ENCODE assay signal across 9 cellular contexts in genomic region chr2:205686231-205687017, GRCh38. TPM values are rescaled to one million over a fixed set of nuclear protein-coding genes. Genes with fewer than 3 reads are reported as not detected.
DNase-seq lines count a peak whose midpoint lies in the region; ATAC-seq and TF ChIP-seq lines count a peak whose summit lies in the region.
"Had no signal": no experiment of that assay in that cellular context is flagged by ENCODE, and none has a peak within 500 bp of the region (broad histone marks: within the 10 kb centered on the region; RNA-seq: fewer than 3 reads in every experiment).

No MANE protein-coding gene starts in this region.

- H3K27me3 Mint-ChIP-seq in activated T-cell treated with anti-CD3 and anti-CD28 coated beads, Interleukin-2, amount 50 U/mL, for 4 hours (ENCODE audit: low read depth) = peaks cover 61% of the 10 kb centered on the region

- no peak for ATAC-seq in activated T-cell treated with anti-CD3 and anti-CD28 coated beads, Interleukin-2, amount 50 U/mL, for 4 hours

- no peaks in the 10 kb centered on the region for H3K36me3 Mint-ChIP-seq in activated T-cell treated with anti-CD3 and anti-CD28 coated beads, Interleukin-2, amount 50 U/mL, for 4 hours (ENCODE audit: insufficient read depth)

- no peak for TF ChIP-seq POLR2A in lower leg skin (IDR thresholded peaks at IDR 0.05)
- TF ChIP-seq POLR2A in tibial nerve (IDR thresholded peaks at IDR 0.05) = no peak

- H3K36me3 ChIP-seq in brain microvascular endothelial cell (replicated peaks) (no peaks in the 10 kb centered on the region), tibial nerve (no peaks in the 10 kb centered on the region)

- peak; percentile 63 for TF ChIP-seq CTCF in brain microvascular endothelial cell (IDR thresholded peaks at IDR 0.05; ENCODE audit: low read depth, low read length, missing control alignments)
- TF ChIP-seq CTCF in lower leg skin (IDR thresholded peaks at IDR 0.05) = no peak
- TF ChIP-seq CTCF in tibial nerve (IDR thresholded peaks at IDR 0.05) = no peak

- no peaks in the 10 kb centered on the region for H3K9me3 Mint-ChIP-seq in activated T-cell treated with anti-CD3 and anti-CD28 coated beads, Interleukin-2, amount 50 U/mL, for 4 hours

- H3K27ac ChIP-seq in brain microvascular endothelial cell = no peak overlapping the region
- H3K27ac ChIP-seq in tibial nerve = peak overlapping the region; percentile 58 to 93 (median 86)
- H3K27ac ChIP-seq: KMS-11 had no signal

- 23 to 28% methylated on average over 43 of the region's 43 CpGs for WGBS in lower leg skin, 2 donors
- 8 to 9% methylated on average over 43 of the region's 43 CpGs for WGBS in tibial nerve, 2 donors

- in situ Hi-C loops in brain microvascular endothelial cell (cut with HindIII; ENCODE audit: low pct_ligation_motif_present, low sequenced_read_pairs) = no loop called here

- H3K27me3 ChIP-seq in brain microvascular endothelial cell (replicated peaks) = no peaks in the 10 kb centered on the region
- no peaks in the 10 kb centered on the region for H3K27me3 ChIP-seq in tibial nerve

- DNase-seq in activated T-cell treated with anti-CD3 and anti-CD28 coated beads, Interleukin-2, amount 50 U/mL, for 4 hours = no peak
- no peak for DNase-seq in activated T-cell treated with anti-CD3 and anti-CD28 coated beads, Interleukin-2, amount 50 U/mL, for 48 hours
- no peak for DNase-seq in brain microvascular endothelial cell
- DNase-seq in lower leg skin (ENCODE audit: low spot score in 2 of 2) = no peak
- DNase-seq in tibial nerve (ENCODE audit: low spot score in 2 of 2) = no peak
- DNase-seq in COLO829 (ENCODE audit: low spot score) = no peak
- no peak for DNase-seq in iPS-NIHi11 (ENCODE audit: low spot score)
- DNase-seq in HuH-7 (ENCODE audit: low spot score) = no peak

- peaks cover 0 to 65% (median 20%) of the 10 kb centered on the region in 4 donors for H3K4me1 ChIP-seq in tibial nerve

- TF ChIP-seq EP300 in tibial nerve (IDR thresholded peaks at IDR 0.05) = no peak

- peak overlapping the region; percentile 58 for H3K4me3 Mint-ChIP-seq in activated T-cell treated with anti-CD3 and anti-CD28 coated beads, Interleukin-2, amount 50 U/mL, for 4 hours

- peaks cover 26% of the 10 kb centered on the region for H3K4me1 Mint-ChIP-seq in activated T-cell treated with anti-CD3 and anti-CD28 coated beads, Interleukin-2, amount 50 U/mL, for 4 hours (ENCODE audit: low read depth)

- H3K4me3 ChIP-seq in brain microvascular endothelial cell (ENCODE audit: low read depth, low read length) (peak overlapping the region; percentile 77), lower leg skin (ENCODE audit: low read depth, poor library complexity, severe bottlenecking) (peak overlapping the region; percentile 46), tibial nerve (peak overlapping the region; percentile 54 to 94 (median 68))

- intact Hi-C loops in lower leg skin (cut with DNase I; ENCODE audit: low total_unique reads) = loop anchor here (10.0 kb wide), 1 partner anchor 1362 kb away; no protein-coding TSS in a partner anchor

- H3K9me3 ChIP-seq in tibial nerve = no peaks in the 10 kb centered on the region

RNA-seq across cellular contexts. Expression of gene NRP2, which starts 4.1 kb away (rescaled TPM):
- total RNA-seq in activated T-cell treated with anti-CD3 and anti-CD28 coated beads, Interleukin-2, amount 50 U/mL, for 4 hours = 1 to 10 TPM; 1.6 to 3.2 (median 1.6) TPM
- total RNA-seq in lower leg skin (10 to 100 TPM in 1 of 4 donors, 1 to 10 TPM in 3; 4.0 to 11.5 (median 5.9) TPM), tibial nerve (100 to 1,000 TPM; 128 to 196 (median 176) TPM)

Comparison
In these comparisons a context has a peak if more than half of its experiments do, and no peak if none do; other contexts are left out.
1. RNA of gene NRP2, which starts 4.1 kb away (total RNA-seq): 128 to 196 TPM in tibial nerve; 4.0 to 11.5 TPM in lower leg skin and 1.6 to 3.2 TPM in activated T-cell treated with anti-CD3 and anti-CD28 coated beads, Interleukin-2, amount 50 U/mL, for 4 hours; every median in the first group is over 10 times any median in the second.
2. Peak in every context shown above with its lines, with median percentiles within 50 percentile points of each other: H3K4me3 ChIP-seq.